17 cellular contexts compared by ENCODE assay signal in genomic region chr15:38038659-38039442, GRCh38.
DNase-seq lines count a peak whose midpoint lies in the region; ATAC-seq and TF ChIP-seq lines count a peak whose summit lies in the region.
"Had no signal": no experiment of that assay in that cellular context is flagged by ENCODE, and none has a peak within 500 bp of the region (broad histone marks: within the 10 kb centered on the region; RNA-seq: fewer than 3 reads in every experiment).

No MANE protein-coding gene starts in this region.

- DNase-seq in HS-27A (ENCODE audit: low read depth): peak; percentile 66
- DNase-seq in astrocyte of the cerebellum (ENCODE audit: low read depth): peak; percentile 38
- DNase-seq in fibroblast of villous mesenchyme (ENCODE audit: low read depth): peak; percentile 60
- DNase-seq in activated effector memory CD4-positive, alpha-beta T cell treated with Interleukin-2 at 50 U/mL for 16 hours: no peak
- no peak for DNase-seq in naive thymus-derived CD4-positive, alpha-beta T cell
- no peak for DNase-seq in NCI-H128 (lab: John Stamatoyannopoulos, UW; ENCODE audit: unreplicated experiment)
- DNase-seq: activated CD8-positive, alpha-beta memory T cell treated with anti-CD3 and anti-CD28 coated beads for 24 hours; Karpas-422; mucosa of descending colon; NCI-H187 treated with DMSO at 0.1 percent for 48 hours; NCI-H69; pancreas; Right ventricle myocardium superior had no signal

- in situ Hi-C loops in astrocyte of the cerebellum (cut with HindIII; ENCODE audit: low sequenced_read_pairs): no loop called here

- no peak for TF ChIP-seq CTCF in astrocyte of the cerebellum (IDR thresholded peaks at IDR 0.05; ENCODE audit: low read depth, low read length, missing control alignments)
- no peak for TF ChIP-seq CTCF in fibroblast of villous mesenchyme (IDR thresholded peaks at IDR 0.05; ENCODE audit: insufficient read depth, low read depth, low read length)

- peaks cover 76% of the 10 kb centered on the region for H3K4me1 ChIP-seq in ACC112 (ENCODE audit: control insufficient read depth, insufficient read depth, low read length, unreplicated experiment)
- no peaks in the 10 kb centered on the region for H3K4me1 ChIP-seq in naive thymus-derived CD4-positive, alpha-beta T cell (ENCODE audit: control insufficient read depth in 2 of 2, insufficient read depth in 2 of 2, low read length in 2 of 2)
- H3K4me1 ChIP-seq: esophagus muscularis mucosa, pancreas had no signal

- no peaks in the 10 kb centered on the region for H3K79me2 ChIP-seq in ACC112 (ENCODE audit: control insufficient read depth, insufficient read depth, low read length, unreplicated experiment)

- no peaks in the 10 kb centered on the region for H3K36me3 Mint-ChIP-seq in naive thymus-derived CD4-positive, alpha-beta T cell

- intact Hi-C loops in naive thymus-derived CD4-positive, alpha-beta T cell (cut with micrococcal nuclease): no loop called here

- no peak overlapping the region for H3K4me3 Mint-ChIP-seq in naive thymus-derived CD4-positive, alpha-beta T cell

- no peak overlapping the region for H3K27ac Mint-ChIP-seq in naive thymus-derived CD4-positive, alpha-beta T cell

- no peaks in the 10 kb centered on the region for H3K36me3 ChIP-seq in ACC112 (ENCODE audit: insufficient read depth, low read length)
- H3K36me3 ChIP-seq in naive thymus-derived CD4-positive, alpha-beta T cell (ENCODE audit: control insufficient read depth in 2 of 3, insufficient read depth in 3 of 3, low read length in 3 of 3): no peaks in the 10 kb centered on the region
- H3K36me3 ChIP-seq: esophagus muscularis mucosa, pancreas, thoracic aorta had no signal

- CTCF ChIA-PET in naive thymus-derived CD4-positive, alpha-beta T cell (lab: Charles Lee): no interaction called here

- H3K9me3 Mint-ChIP-seq in naive thymus-derived CD4-positive, alpha-beta T cell: peaks cover 0 to 8% (median 0%) of the 10 kb centered on the region in 11 donors

- H3K9me3 ChIP-seq in naive thymus-derived CD4-positive, alpha-beta T cell (ENCODE audit: control insufficient read depth in 2 of 3, low read length in 3 of 3): no peaks in the 10 kb centered on the region
- H3K9me3 ChIP-seq: esophagus muscularis mucosa, mucosa of descending colon, pancreas, thoracic aorta had no signal

- no peaks in the 10 kb centered on the region for H3K27me3 ChIP-seq in ACC112 (ENCODE audit: insufficient read depth, low read length)
- no peaks in the 10 kb centered on the region for H3K27me3 ChIP-seq in naive thymus-derived CD4-positive, alpha-beta T cell (ENCODE audit: control insufficient read depth in 2 of 2, insufficient read depth in 2 of 2, low read length in 2 of 2)
- H3K27me3 ChIP-seq: esophagus muscularis mucosa, pancreas had no signal

- peak overlapping the region; percentile 8 for H2AFZ ChIP-seq in ACC112 (ENCODE audit: low read length, unreplicated experiment)

- H3K4me3 ChIP-seq in ACC112 (ENCODE audit: low read depth, low read length) (peak overlapping the region; percentile 30; the same call in 1 of the 2 replicates), astrocyte of the cerebellum (ENCODE audit: low read depth, low read length) (no peak overlapping the region), fibroblast of villous mesenchyme (ENCODE audit: low read depth, low read length) (no peak overlapping the region)
- H3K4me3 ChIP-seq in naive thymus-derived CD4-positive, alpha-beta T cell (ENCODE audit: low read length): no peak overlapping the region
- H3K4me3 ChIP-seq: esophagus muscularis mucosa, mucosa of descending colon, pancreas, thoracic aorta had no signal

- H3K27ac ChIP-seq in ACC112 (ENCODE audit: low read depth, low read length): peak overlapping the region; percentile 92
- H3K27ac ChIP-seq in naive thymus-derived CD4-positive, alpha-beta T cell (ENCODE audit: low read depth, low read length): no peak overlapping the region
- H3K27ac ChIP-seq: esophagus muscularis mucosa, pancreas, thoracic aorta had no signal

- no peak for ATAC-seq in naive thymus-derived CD4-positive, alpha-beta T cell
- no peak for ATAC-seq in HG02981 (IDR thresholded peaks at IDR 0.05; ENCODE audit: unreplicated experiment)
- ATAC-seq: mucosa of descending colon, pancreas had no signal

- POLR2A ChIA-PET in naive thymus-derived CD4-positive, alpha-beta T cell (lab: Charles Lee): no interaction called here

- peaks cover 6 to 34% (median 20%) of the 10 kb centered on the region in 5 donors for H3K27me3 Mint-ChIP-seq in naive thymus-derived CD4-positive, alpha-beta T cell

- peaks cover 0 to 5% (median 0%) of the 10 kb centered on the region in 7 donors for H3K4me1 Mint-ChIP-seq in naive thymus-derived CD4-positive, alpha-beta T cell

Comparison
In these comparisons a context has a peak if more than half of its experiments do, and no peak if none do; other contexts are left out.
1. DNase-seq: peak in HS-27A (single experiment), astrocyte of the cerebellum (single experiment) and fibroblast of villous mesenchyme (single experiment); none in activated effector memory CD4-positive, alpha-beta T cell treated with Interleukin-2 at 50 U/mL for 16 hours (single experiment), naive thymus-derived CD4-positive, alpha-beta T cell (0 of 9) and NCI-H128 (single experiment).